8 cellular contexts compared by ENCODE assay signal in the genomic region with DNA sequence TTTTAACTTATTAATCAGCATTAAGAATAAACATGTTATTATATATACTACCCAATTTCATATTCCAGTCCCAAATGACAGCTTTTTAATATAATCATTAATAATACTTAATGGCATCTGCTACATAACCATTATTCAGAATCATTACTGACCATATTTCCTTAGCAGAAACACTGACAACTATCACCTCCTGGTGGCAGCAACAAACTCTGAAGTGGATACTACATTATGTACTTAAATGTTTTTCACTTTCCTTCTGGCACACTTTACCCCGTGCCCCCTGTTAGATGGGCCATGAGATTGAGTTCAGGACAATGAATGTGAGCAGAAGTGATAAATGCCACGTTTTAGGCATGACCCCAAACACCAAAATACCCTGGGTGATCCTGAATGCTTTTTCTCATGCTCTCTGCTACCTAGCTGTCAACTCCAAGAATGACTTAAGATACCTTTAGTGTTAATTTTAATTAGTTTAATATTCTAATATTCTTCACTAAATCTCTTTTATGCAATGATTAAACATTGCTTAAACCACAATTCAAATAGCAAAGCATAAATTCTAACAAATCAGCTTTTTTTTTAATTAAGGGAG.
A peak's percentile ranks its signal among the peaks of the same experiment; 100 is the strongest.
DNase-seq lines count a peak whose midpoint lies in the region; ATAC-seq and TF ChIP-seq lines count a peak whose summit lies in the region.

No MANE protein-coding gene starts in this region.

- no peak overlapping the region for H3K27ac Mint-ChIP-seq in GM23338
- no peak overlapping the region for H3K27ac Mint-ChIP-seq in type B pancreatic cell

- H3K4me1 Mint-ChIP-seq in GM23338 (no peaks in the 10 kb centered on the region), type B pancreatic cell (ENCODE audit: unreplicated experiment) (no peaks in the 10 kb centered on the region)

- no peak overlapping the region for H3K4me2 ChIP-seq in GM23338

- no peaks in the 10 kb centered on the region for H3K9me2 ChIP-seq in GM23338 (ENCODE audit: insufficient read depth)

- H3K36me3 Mint-ChIP-seq in GM23338 (ENCODE audit: low read depth) (peaks cover 6% of the 10 kb centered on the region; the same call in 2 of the 3 replicates), type B pancreatic cell (peaks cover 14% of the 10 kb centered on the region)

- ATAC-seq in GM23338: no peak

- no peaks in the 10 kb centered on the region; the same call in 1 of the 2 replicates for H3K36me3 ChIP-seq in GM23338 (ENCODE audit: insufficient read depth)

- TF ChIP-seq POLR2A in NB4 (IDR thresholded peaks at IDR 0.05; ENCODE audit: extremely low read depth, insufficient read length): no peak

- H3K27ac ChIP-seq in GM23338 (ENCODE audit: low read depth): no peak overlapping the region
- H3K27ac ChIP-seq in dorsolateral prefrontal cortex: no peak overlapping the region
- H3K27ac ChIP-seq in coronary artery: no peak overlapping the region

- H3F3A ChIP-seq in GM23338 (replicated peaks; ENCODE audit: low read depth): no peaks in the 10 kb centered on the region

- no peak overlapping the region for H2AFZ ChIP-seq in GM23338

- peak; percentile 16 for DNase-seq in GM10248 (ENCODE audit: extremely low spot score)
- DNase-seq in GM23338 (ENCODE audit: low spot score): peak; percentile 35
- DNase-seq in NB4 (ENCODE audit: low read depth): peak; percentile 17
- no peak for DNase-seq in dorsolateral prefrontal cortex
- no peak for DNase-seq in type B pancreatic cell (ENCODE audit: extremely low spot score, unreplicated experiment)
- DNase-seq in NCI-H2029 treated with DMSO at 0.1 percent for 48 hours (lab: John Stamatoyannopoulos, UW): no peak
- DNase-seq in coronary artery (ENCODE audit: low spot score): no peak
- DNase-seq in NCI-H1436 treated with DMSO at 0.1 percent for 48 hours (lab: John Stamatoyannopoulos, UW): no peak

- H3K9me3 Mint-ChIP-seq in GM23338 (no peaks in the 10 kb centered on the region), type B pancreatic cell (peaks cover 4% of the 10 kb centered on the region)

- H3K79me2 ChIP-seq in GM23338 (replicated peaks; ENCODE audit: insufficient read depth): no peaks in the 10 kb centered on the region

- H3K4me3 Mint-ChIP-seq in GM23338 (no peak overlapping the region), type B pancreatic cell (no peak overlapping the region)

- intact Hi-C loops in dorsolateral prefrontal cortex (cut with DNase I): loop anchor here in 1 of 2 donors (10.0 kb wide), 1 partner anchor 385 kb away; no protein-coding TSS in a partner anchor

- POLR2A ChIA-PET in GM10248 (lab: Yijun Ruan, JAX): no interaction called here

- H3K4me3 ChIP-seq in GM23338: no peak overlapping the region
- no peak overlapping the region for H3K4me3 ChIP-seq in NB4 (ENCODE audit: low read depth, low read length)
- H3K4me3 ChIP-seq in dorsolateral prefrontal cortex: no peak overlapping the region
- no peak overlapping the region for H3K4me3 ChIP-seq in coronary artery

- H3K27me3 Mint-ChIP-seq in GM23338 (ENCODE audit: insufficient read depth, low read depth, poor library complexity) (no peaks in the 10 kb centered on the region), type B pancreatic cell (no peaks in the 10 kb centered on the region)

- no peaks in the 10 kb centered on the region for H4K20me1 ChIP-seq in GM23338 (replicated peaks; ENCODE audit: insufficient read depth)

- H3K4me1 ChIP-seq in GM23338 (ENCODE audit: insufficient read depth): no peaks in the 10 kb centered on the region

- CTCF ChIA-PET in GM10248 (lab: Yijun Ruan, JAX): interaction anchor here (1.5 kb wide), 1 partner anchor 19 kb away, joined by 3 read pairs; no protein-coding TSS in a partner anchor

- peak; percentile 18 for TF ChIP-seq CTCF in GM10248 (IDR thresholded peaks at IDR 0.05; ENCODE audit: control extremely low read depth, extremely low read depth, low read depth, missing control alignments)
- peak; percentile 53 to 60 for TF ChIP-seq CTCF in GM23338 (conservative IDR thresholded peaks at IDR 0.05; ENCODE audit: low read depth in 2 of 2)
- no peak for TF ChIP-seq CTCF in NB4 (IDR thresholded peaks at IDR 0.05; ENCODE audit: low read depth, low read length)
- TF ChIP-seq CTCF in dorsolateral prefrontal cortex (IDR thresholded peaks at IDR 0.05 in 54 of 56, conservative IDR thresholded peaks at IDR 0.05 in 2 of 56; ENCODE audit: low read depth in 1 of 56, partially characterized antibody in 56 of 56): peak in 41 of 56 donors; percentile 9 to 47 (median 33)
- peak; percentile 67 for TF ChIP-seq CTCF in type B pancreatic cell (conservative IDR thresholded peaks at IDR 0.05)
- no peak for TF ChIP-seq CTCF in coronary artery (IDR thresholded peaks at IDR 0.05)

- H3K27me3 ChIP-seq in GM23338 (ENCODE audit: insufficient read depth) (no peaks in the 10 kb centered on the region), dorsolateral prefrontal cortex (no peaks in the 10 kb centered on the region)

TF ChIP-seq in GM23338, 12 proteins besides CTCF, POLR2A, EP300 and RAD21 (continues in another document):
- no peak for TF ChIP-seq POLR2AphosphoS5 (IDR thresholded peaks at IDR 0.05; ENCODE audit: low read depth)
- TF ChIP-seq, protein P1, sequence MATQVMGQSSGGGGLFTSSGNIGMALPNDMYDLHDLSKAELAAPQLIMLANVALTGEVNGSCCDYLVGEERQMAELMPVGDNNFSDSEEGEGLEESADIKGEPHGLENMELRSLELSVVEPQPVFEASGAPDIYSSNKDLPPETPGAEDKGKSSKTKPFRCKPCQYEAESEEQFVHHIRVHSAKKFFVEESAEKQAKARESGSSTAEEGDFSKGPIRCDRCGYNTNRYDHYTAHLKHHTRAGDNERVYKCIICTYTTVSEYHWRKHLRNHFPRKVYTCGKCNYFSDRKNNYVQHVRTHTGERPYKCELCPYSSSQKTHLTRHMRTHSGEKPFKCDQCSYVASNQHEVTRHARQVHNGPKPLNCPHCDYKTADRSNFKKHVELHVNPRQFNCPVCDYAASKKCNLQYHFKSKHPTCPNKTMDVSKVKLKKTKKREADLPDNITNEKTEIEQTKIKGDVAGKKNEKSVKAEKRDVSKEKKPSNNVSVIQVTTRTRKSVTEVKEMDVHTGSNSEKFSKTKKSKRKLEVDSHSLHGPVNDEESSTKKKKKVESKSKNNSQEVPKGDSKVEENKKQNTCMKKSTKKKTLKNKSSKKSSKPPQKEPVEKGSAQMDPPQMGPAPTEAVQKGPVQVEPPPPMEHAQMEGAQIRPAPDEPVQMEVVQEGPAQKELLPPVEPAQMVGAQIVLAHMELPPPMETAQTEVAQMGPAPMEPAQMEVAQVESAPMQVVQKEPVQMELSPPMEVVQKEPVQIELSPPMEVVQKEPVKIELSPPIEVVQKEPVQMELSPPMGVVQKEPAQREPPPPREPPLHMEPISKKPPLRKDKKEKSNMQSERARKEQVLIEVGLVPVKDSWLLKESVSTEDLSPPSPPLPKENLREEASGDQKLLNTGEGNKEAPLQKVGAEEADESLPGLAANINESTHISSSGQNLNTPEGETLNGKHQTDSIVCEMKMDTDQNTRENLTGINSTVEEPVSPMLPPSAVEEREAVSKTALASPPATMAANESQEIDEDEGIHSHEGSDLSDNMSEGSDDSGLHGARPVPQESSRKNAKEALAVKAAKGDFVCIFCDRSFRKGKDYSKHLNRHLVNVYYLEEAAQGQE (IDR thresholded peaks at IDR 0.05; ENCODE audit: unreplicated experiment): no peak
- TF ChIP-seq ZNF331 (CRISPR knock-in tag; IDR thresholded peaks at IDR 0.05; ENCODE audit: low read depth): no peak
- TF ChIP-seq CREB1 (CRISPR knock-in tag; IDR thresholded peaks at IDR 0.05; ENCODE audit: low read depth): no peak
- TF ChIP-seq JUNB (IDR thresholded peaks at IDR 0.05; ENCODE audit: unreplicated experiment): no peak
- no peak for TF ChIP-seq NANOG (IDR thresholded peaks at IDR 0.05; ENCODE audit: borderline replicate concordance)

Comparison
In these comparisons a context has a peak if more than half of its experiments do, and no peak if none do; other contexts are left out.
1. DNase-seq: peak in GM10248 (single experiment), GM23338 (single experiment) and NB4 (single experiment); none in dorsolateral prefrontal cortex (0 of 10), type B pancreatic cell (single experiment), NCI-H2029 treated with DMSO at 0.1 percent for 48 hours (single experiment), coronary artery (single experiment) and NCI-H1436 treated with DMSO at 0.1 percent for 48 hours (single experiment).
2. CTCF ChIP-seq: peak in GM10248 (single experiment), GM23338 (2 of 2), dorsolateral prefrontal cortex (41 of 56) and type B pancreatic cell (single experiment); none in NB4 (single experiment) and coronary artery (single experiment).